6 cellular contexts compared by ENCODE assay signal in genomic region chr5:136439367-136439766, GRCh38.
"Had no signal": no experiment of that assay in that cellular context is flagged by ENCODE, and none has a peak within 500 bp of the region (broad histone marks: within the 10 kb centered on the region; RNA-seq: fewer than 3 reads in every experiment).

No MANE protein-coding gene starts in this region.

- H3K4me3 Mint-ChIP-seq: IgD-negative memory B cell had no signal

- H3K27ac ChIP-seq: HL-60 had no signal

- DNase-seq: IMR-90, KBM-7 had no signal

- FAIRE-seq: HepG2, HTR-8/SVneo had no signal

- H3K36me3 Mint-ChIP-seq: IgD-negative memory B cell had no signal

- ATAC-seq: HepG2 had no signal

- H3K27me3 Mint-ChIP-seq: IgD-negative memory B cell had no signal
